ENCODE assay signal across 1 cellular context in the genomic region with DNA sequence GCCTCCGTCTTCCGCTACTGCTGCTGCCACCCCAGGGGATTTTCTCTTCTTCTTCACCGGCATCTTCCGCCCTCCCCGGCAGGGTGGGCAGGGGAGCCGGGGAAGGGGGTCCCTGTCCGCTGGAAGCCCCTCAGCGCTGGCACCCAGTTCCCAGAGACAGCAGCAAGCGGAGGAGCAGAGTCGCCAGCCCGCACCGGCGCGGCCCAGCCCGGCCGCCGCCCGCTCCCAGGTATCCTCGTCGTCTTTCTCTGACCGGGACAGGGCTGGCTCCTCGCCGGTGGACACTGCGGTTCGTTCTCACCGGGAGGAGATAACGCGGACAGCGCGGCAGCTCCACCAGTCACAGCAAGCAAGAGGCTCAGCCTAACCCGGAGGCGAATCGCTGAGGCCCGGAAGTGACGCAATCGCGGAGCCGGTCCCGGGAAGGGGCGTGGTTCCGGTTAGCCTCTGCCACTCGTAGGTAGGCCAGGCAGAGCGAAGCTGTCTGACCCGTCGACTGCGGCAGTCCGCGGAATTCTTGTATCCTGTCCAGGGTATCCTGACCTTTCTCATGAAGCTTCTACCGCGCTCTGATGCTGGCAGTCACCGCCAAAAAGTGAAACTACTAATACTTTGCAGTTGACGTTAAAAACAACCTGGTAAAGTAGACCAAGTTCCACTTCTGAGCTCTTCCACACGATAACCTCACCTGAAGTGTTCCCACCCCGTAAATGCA.
TF ChIP-seq lines count a peak whose summit lies in the region.

TSS of gene DCUN1D5 (minus strand) at position 351 of the 715 bp plus-strand sequence. CDS start at position 63, 288 bp downstream.

TF ChIP-seq in HepG2, 621 proteins besides CTCF, POLR2A, EP300 and RAD21 (continued from another document and continues in another):
- TF ChIP-seq, protein P1, sequence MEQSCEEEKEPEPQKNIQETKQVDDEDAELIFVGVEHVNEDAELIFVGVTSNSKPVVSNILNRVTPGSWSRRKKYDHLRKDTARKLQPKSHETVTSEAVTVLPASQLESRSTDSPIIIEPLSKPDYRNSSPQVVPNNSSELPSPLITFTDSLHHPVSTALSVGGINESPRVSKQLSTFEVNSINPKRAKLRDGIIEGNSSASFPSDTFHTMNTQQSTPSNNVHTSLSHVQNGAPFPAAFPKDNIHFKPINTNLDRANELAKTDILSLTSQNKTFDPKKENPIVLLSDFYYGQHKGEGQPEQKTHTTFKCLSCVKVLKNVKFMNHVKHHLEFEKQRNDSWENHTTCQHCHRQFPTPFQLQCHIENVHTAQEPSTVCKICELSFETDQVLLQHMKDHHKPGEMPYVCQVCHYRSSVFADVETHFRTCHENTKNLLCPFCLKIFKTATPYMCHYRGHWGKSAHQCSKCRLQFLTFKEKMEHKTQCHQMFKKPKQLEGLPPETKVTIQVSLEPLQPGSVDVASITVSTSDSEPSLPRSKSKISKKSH (CRISPR knock-in tag; IDR thresholded peaks at IDR 0.05; ENCODE audit: borderline replicate concordance), result no peak; the same call in 1 of the 2 replicates
- TF ChIP-seq ZNF317 (CRISPR knock-in tag; IDR thresholded peaks at IDR 0.05) (peak; percentile 57; the same call in 1 of the 2 replicates), GTF2F1 (IDR thresholded peaks at IDR 0.05; ENCODE audit: low read length) (no peak), ZNF607 (CRISPR knock-in tag; IDR thresholded peaks at IDR 0.05; ENCODE audit: borderline replicate concordance) (peak; percentile 44; the same call in 1 of the 2 replicates), ZNF263 (CRISPR knock-in tag; IDR thresholded peaks at IDR 0.05) (peak; percentile 45; the same call in 1 of the 2 replicates), SAFB2 (CRISPR knock-in tag; IDR thresholded peaks at IDR 0.05; ENCODE audit: borderline replicate concordance, low read depth) (peak; percentile 68; the same call in 1 of the 2 replicates), ZNF619 (CRISPR knock-in tag; IDR thresholded peaks at IDR 0.05) (peak; percentile 72; the same call in 1 of the 2 replicates), ZNF33B (CRISPR knock-in tag; IDR thresholded peaks at IDR 0.05) (0 out of 2 replicates have a peak, but pooled peaks have one; percentile 43), ERF (CRISPR knock-in tag; IDR thresholded peaks at IDR 0.05) (peak; percentile 71; the same call in 1 of the 2 replicates), HIC2 (CRISPR knock-in tag; IDR thresholded peaks at IDR 0.05; ENCODE audit: low read depth) (no peak; the same call in 1 of the 2 replicates), ZNF430 (CRISPR knock-in tag; IDR thresholded peaks at IDR 0.05) (peak; percentile 69; the same call in 1 of the 2 replicates), HCFC1 (IDR thresholded peaks at IDR 0.05; ENCODE audit: low read depth, low read length) (peak; percentile 48), ZNF780A (CRISPR knock-in tag; IDR thresholded peaks at IDR 0.05) (no peak), SKI (IDR thresholded peaks at IDR 0.05; ENCODE audit: partially characterized antibody) (peak; percentile 40), ISX (CRISPR knock-in tag; conservative IDR thresholded peaks at IDR 0.05) (no peak), KLF13 (CRISPR knock-in tag; IDR thresholded peaks at IDR 0.05) (no peak), CREB1 (IDR thresholded peaks at IDR 0.05) (peak; percentile 92), CREB1 (CRISPR knock-in tag; IDR thresholded peaks at IDR 0.05) (peak; percentile 96), ZMAT3 (CRISPR knock-in tag; conservative IDR thresholded peaks at IDR 0.05) (peak; percentile 73; the same call in 1 of the 2 replicates), ZNF343 (CRISPR knock-in tag; IDR thresholded peaks at IDR 0.05) (no peak), ZNF580 (CRISPR knock-in tag; IDR thresholded peaks at IDR 0.05; ENCODE audit: borderline replicate concordance, low read depth) (peak; percentile 71; the same call in 1 of the 2 replicates), AHR (CRISPR knock-in tag; IDR thresholded peaks at IDR 0.05) (peak; percentile 36; the same call in 1 of the 2 replicates), PRMT3 (CRISPR knock-in tag; IDR thresholded peaks at IDR 0.05; ENCODE audit: borderline replicate concordance, low read depth) (no peak), KLF12 (CRISPR knock-in tag; IDR thresholded peaks at IDR 0.05; ENCODE audit: borderline replicate concordance) (no peak), ETV5 (CRISPR knock-in tag; IDR thresholded peaks at IDR 0.05; ENCODE audit: borderline replicate concordance) (peak; percentile 76), ZNF784 (CRISPR knock-in tag; IDR thresholded peaks at IDR 0.05; ENCODE audit: borderline replicate concordance) (peak; percentile 63), THAP11 (CRISPR knock-in tag; IDR thresholded peaks at IDR 0.05) (peak; percentile 92), MLLT10 (CRISPR knock-in tag; IDR thresholded peaks at IDR 0.05) (no peak), ZNF143 (CRISPR knock-in tag; IDR thresholded peaks at IDR 0.05) (peak; percentile 51; the same call in 1 of the 2 replicates), ZNF333 (CRISPR knock-in tag; IDR thresholded peaks at IDR 0.05; ENCODE audit: borderline replicate concordance) (no peak), ATAD3A (CRISPR knock-in tag; IDR thresholded peaks at IDR 0.05) (no peak), AGO1 (IDR thresholded peaks at IDR 0.05; ENCODE audit: low read depth, low read length, poor library complexity, severe bottlenecking) (no peak), ZNF547 (CRISPR knock-in tag; IDR thresholded peaks at IDR 0.05) (peak; percentile 81), ZBTB49 (CRISPR knock-in tag; IDR thresholded peaks at IDR 0.05; ENCODE audit: borderline replicate concordance) (peak; percentile 64; the same call in 1 of the 2 replicates), ZNF121 (CRISPR knock-in tag; IDR thresholded peaks at IDR 0.05) (no peak), SSRP1 (CRISPR knock-in tag; IDR thresholded peaks at IDR 0.05) (no peak), U2AF2 (IDR thresholded peaks at IDR 0.05; ENCODE audit: low read depth, low read length) (0 out of 2 replicates have a peak, but pooled peaks have one; percentile 19), NONO (IDR thresholded peaks at IDR 0.05) (no peak), NONO (CRISPR knock-in tag; conservative IDR thresholded peaks at IDR 0.05) (no peak; the same call in 1 of the 2 replicates), ZNF205 (CRISPR knock-in tag; IDR thresholded peaks at IDR 0.05) (0 out of 2 replicates have a peak, but pooled peaks have one; percentile 33), EED (CRISPR knock-in tag; IDR thresholded peaks at IDR 0.05) (peak; percentile 76), DRAP1 (CRISPR knock-in tag; IDR thresholded peaks at IDR 0.05) (peak; percentile 88), MXI1 (IDR thresholded peaks at IDR 0.05; ENCODE audit: borderline replicate concordance, low read depth, low read length) (peak; percentile 86; the same call in 1 of the 3 replicates), RNF2 (conservative IDR thresholded peaks at IDR 0.05; ENCODE audit: low read depth) (no peak), RXRB (CRISPR knock-in tag; IDR thresholded peaks at IDR 0.05; ENCODE audit: borderline replicate concordance) (peak; percentile 45), PHF8 (CRISPR knock-in tag; IDR thresholded peaks at IDR 0.05) (peak; percentile 90), SMAD1 (CRISPR knock-in tag; IDR thresholded peaks at IDR 0.05; ENCODE audit: borderline replicate concordance, low read depth) (0 out of 2 replicates have a peak, but pooled peaks have one; percentile 74), ADNP (CRISPR knock-in tag; IDR thresholded peaks at IDR 0.05) (no peak), ATF2 (CRISPR knock-in tag; IDR thresholded peaks at IDR 0.05) (peak; percentile 94), U2AF1 (optimal IDR thresholded peaks at IDR 0.05; ENCODE audit: low read depth, low read length) (no peak), HOXA9 (CRISPR knock-in tag; IDR thresholded peaks at IDR 0.05; ENCODE audit: borderline replicate concordance) (no peak), ZNF629 (CRISPR knock-in tag; conservative IDR thresholded peaks at IDR 0.05) (no peak), SIX4 (CRISPR knock-in tag; IDR thresholded peaks at IDR 0.05) (no peak; the same call in 1 of the 2 replicates)
- TF ChIP-seq, protein P2, sequence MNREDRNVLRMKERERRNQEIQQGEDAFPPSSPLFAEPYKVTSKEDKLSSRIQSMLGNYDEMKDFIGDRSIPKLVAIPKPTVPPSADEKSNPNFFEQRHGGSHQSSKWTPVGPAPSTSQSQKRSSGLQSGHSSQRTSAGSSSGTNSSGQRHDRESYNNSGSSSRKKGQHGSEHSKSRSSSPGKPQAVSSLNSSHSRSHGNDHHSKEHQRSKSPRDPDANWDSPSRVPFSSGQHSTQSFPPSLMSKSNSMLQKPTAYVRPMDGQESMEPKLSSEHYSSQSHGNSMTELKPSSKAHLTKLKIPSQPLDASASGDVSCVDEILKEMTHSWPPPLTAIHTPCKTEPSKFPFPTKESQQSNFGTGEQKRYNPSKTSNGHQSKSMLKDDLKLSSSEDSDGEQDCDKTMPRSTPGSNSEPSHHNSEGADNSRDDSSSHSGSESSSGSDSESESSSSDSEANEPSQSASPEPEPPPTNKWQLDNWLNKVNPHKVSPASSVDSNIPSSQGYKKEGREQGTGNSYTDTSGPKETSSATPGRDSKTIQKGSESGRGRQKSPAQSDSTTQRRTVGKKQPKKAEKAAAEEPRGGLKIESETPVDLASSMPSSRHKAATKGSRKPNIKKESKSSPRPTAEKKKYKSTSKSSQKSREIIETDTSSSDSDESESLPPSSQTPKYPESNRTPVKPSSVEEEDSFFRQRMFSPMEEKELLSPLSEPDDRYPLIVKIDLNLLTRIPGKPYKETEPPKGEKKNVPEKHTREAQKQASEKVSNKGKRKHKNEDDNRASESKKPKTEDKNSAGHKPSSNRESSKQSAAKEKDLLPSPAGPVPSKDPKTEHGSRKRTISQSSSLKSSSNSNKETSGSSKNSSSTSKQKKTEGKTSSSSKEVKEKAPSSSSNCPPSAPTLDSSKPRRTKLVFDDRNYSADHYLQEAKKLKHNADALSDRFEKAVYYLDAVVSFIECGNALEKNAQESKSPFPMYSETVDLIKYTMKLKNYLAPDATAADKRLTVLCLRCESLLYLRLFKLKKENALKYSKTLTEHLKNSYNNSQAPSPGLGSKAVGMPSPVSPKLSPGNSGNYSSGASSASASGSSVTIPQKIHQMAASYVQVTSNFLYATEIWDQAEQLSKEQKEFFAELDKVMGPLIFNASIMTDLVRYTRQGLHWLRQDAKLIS (CRISPR knock-in tag; IDR thresholded peaks at IDR 0.05), result no peak
- TF ChIP-seq, protein P3, sequence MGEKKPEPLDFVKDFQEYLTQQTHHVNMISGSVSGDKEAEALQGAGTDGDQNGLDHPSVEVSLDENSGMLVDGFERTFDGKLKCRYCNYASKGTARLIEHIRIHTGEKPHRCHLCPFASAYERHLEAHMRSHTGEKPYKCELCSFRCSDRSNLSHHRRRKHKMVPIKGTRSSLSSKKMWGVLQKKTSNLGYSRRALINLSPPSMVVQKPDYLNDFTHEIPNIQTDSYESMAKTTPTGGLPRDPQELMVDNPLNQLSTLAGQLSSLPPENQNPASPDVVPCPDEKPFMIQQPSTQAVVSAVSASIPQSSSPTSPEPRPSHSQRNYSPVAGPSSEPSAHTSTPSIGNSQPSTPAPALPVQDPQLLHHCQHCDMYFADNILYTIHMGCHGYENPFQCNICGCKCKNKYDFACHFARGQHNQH (CRISPR knock-in tag; IDR thresholded peaks at IDR 0.05), result peak; percentile 56; the same call in 1 of the 2 replicates
